28 cellular contexts compared by ENCODE assay signal in genomic region chr10:118948784-118949183, GRCh38.
DNase-seq lines count a peak whose midpoint lies in the region; ATAC-seq, FAIRE-seq and TF ChIP-seq lines count a peak whose summit lies in the region.
"Had no signal": no experiment of that assay in that cellular context is flagged by ENCODE, and none has a peak within 500 bp of the region (broad histone marks: within the 10 kb centered on the region; RNA-seq: fewer than 3 reads in every experiment).

No MANE protein-coding gene starts in this region.

- FAIRE-seq in keratinocyte (lab: Jason Lieb, UNC), result no peak
- FAIRE-seq: D721Med, GM19239, TTC549 had no signal

- no peaks in the 10 kb centered on the region for H3K36me3 Mint-ChIP-seq in type B pancreatic cell
- H3K36me3 Mint-ChIP-seq: activated naive CD4-positive, alpha-beta T cell treated with anti-CD3 and anti-CD28 coated beads, Interleukin-2, amount 50 U/mL, for 72 hours had no signal

- no peaks in the 10 kb centered on the region for H3K79me2 ChIP-seq in keratinocyte (ENCODE audit: control insufficient read depth, insufficient read depth, low read length)

- peak overlapping the region; percentile 29 for H2AFZ ChIP-seq in keratinocyte (ENCODE audit: control insufficient read depth, low read length)

- H3K9me3 Mint-ChIP-seq in type B pancreatic cell, result no peaks in the 10 kb centered on the region
- H3K9me3 Mint-ChIP-seq: activated naive CD4-positive, alpha-beta T cell treated with anti-CD3 and anti-CD28 coated beads, Interleukin-2, amount 50 U/mL, for 72 hours; activated T-helper 1 cell treated with anti-CD3 and anti-CD28 coated beads, Interleukin-12 subunit alpha, Interleukin-12 subunit beta, Interleukin-2, Interleukin-4 antibody, amounts not matched to agents 30 ng/mL and 10 ng/mL and 1 ng/mL, durations not matched to agents 14 hours and 24 hours and 36 hours; HFFc6 had no signal

- no peak overlapping the region for H3K27ac ChIP-seq in left ventricle myocardium inferior (replicated peaks)
- H3K27ac ChIP-seq in RWPE1, result 0 out of 2 replicates have a peak overlapping the region, but pooled peaks have one; percentile 17
- no peak overlapping the region for H3K27ac ChIP-seq in keratinocyte (ENCODE audit: control insufficient read depth, insufficient read depth, low read length)
- H3K27ac ChIP-seq: C4-2B, Peyer's patch, SJSA1 had no signal

- H3K4me3 Mint-ChIP-seq in type B pancreatic cell, result no peak overlapping the region
- H3K4me3 Mint-ChIP-seq: activated CD4-positive, alpha-beta T cell treated with anti-CD3 and anti-CD28 coated beads for 36 hours; activated T-helper 1 cell treated with anti-CD3 and anti-CD28 coated beads, Interleukin-12 subunit alpha, Interleukin-12 subunit beta, Interleukin-2, Interleukin-4 antibody, amounts not matched to agents 30 ng/mL and 10 ng/mL and 1 ng/mL, durations not matched to agents 14 hours and 24 hours and 36 hours; HFFc6 had no signal

- no peaks in the 10 kb centered on the region for H3K36me3 ChIP-seq in left ventricle myocardium inferior
- no peaks in the 10 kb centered on the region for H3K36me3 ChIP-seq in keratinocyte (ENCODE audit: control insufficient read depth in 2 of 2, extremely low read depth in 1 of 2, insufficient read depth in 2 of 2, low read length in 2 of 2)
- H3K36me3 ChIP-seq: Peyer's patch, SJSA1 had no signal

- no peak overlapping the region for H3K4me2 ChIP-seq in keratinocyte (ENCODE audit: control insufficient read depth, extremely low read depth, insufficient read depth, low read depth, low read length)

- TF ChIP-seq CTCF in left ventricle myocardium inferior (IDR thresholded peaks at IDR 0.05; ENCODE audit: borderline replicate concordance) (no peak), RWPE1 (conservative IDR thresholded peaks at IDR 0.05; ENCODE audit: low read depth) (no peak), keratinocyte (optimal IDR thresholded peaks at IDR 0.05 in 1 of 3, IDR thresholded peaks at IDR 0.05 in 1 of 3, conservative IDR thresholded peaks at IDR 0.05 in 1 of 3; ENCODE audit: extremely low read depth in 1 of 3, insufficient read depth in 2 of 3, low read length in 3 of 3) (no peak), type B pancreatic cell (conservative IDR thresholded peaks at IDR 0.05) (no peak)

- intact Hi-C loops in Right ventricle myocardium inferior (cut with DNase I) (no loop called here), left ventricle myocardium inferior (cut with micrococcal nuclease) (no loop called here)

- DNase-seq in Right ventricle myocardium inferior (ENCODE audit: missing footprints) (no peak), left ventricle myocardium inferior (no peak), RWPE1 (ENCODE audit: low spot score) (no peak), keratinocyte (ENCODE audit: low read depth, low spot score) (no peak), type B pancreatic cell (ENCODE audit: extremely low spot score, unreplicated experiment) (peak; percentile 48), HCEC 1CT (no peak), NCI-H1092 (lab: John Stamatoyannopoulos, UW) (no peak)
- no peak for DNase-seq in stimulated activated CD4-positive, alpha-beta T cell treated with anti-CD3 and anti-CD28 coated beads, Interleukin-4, amount 100 ng/mL, for 4 hours
- DNase-seq: activated CD4-positive, alpha-beta T cell treated with anti-CD3 and anti-CD28 coated beads for 36 hours; central memory CD4-positive, alpha-beta T cell; EL; HFFc6; IMR-90; mesenchymal stem cell; NCI-H1105; NCI-H2081 treated with DMSO at 0.1 percent for 48 hours; occipital lobe; Peyer's patch; stimulated activated CD4-positive, alpha-beta T cell treated with anti-CD3 and anti-CD28 coated beads, Interleukin-4, amount 100 ng/mL, for 1 hour; stimulated activated naive CD4-positive, alpha-beta T cell treated with Interleukin-2 at 50 U/mL for 16 hours; T-helper 1 cell had no signal

- dilution Hi-C loops in keratinocyte (cut with MboI; ENCODE audit: extremely low pct_ligation_motif_present, low sequenced_read_pairs), result no loop called here

- H3K27me3 Mint-ChIP-seq in type B pancreatic cell, result peaks cover 2% of the 10 kb centered on the region

- POLR2A ChIA-PET in RWPE1 (lab: Yijun Ruan, JAX; ENCODE audit: low non-redundant PET), result interaction anchor here (1.3 kb wide), 1 partner anchor 81 kb away, joined by 3 read pairs; the partner anchor contains the start of gene NANOS1

- no peaks in the 10 kb centered on the region for H3K9me1 ChIP-seq in keratinocyte (ENCODE audit: control insufficient read depth, extremely low read depth, insufficient read depth, low read length)

- no peaks in the 10 kb centered on the region for H4K20me1 ChIP-seq in keratinocyte (ENCODE audit: control insufficient read depth, extremely low read depth, insufficient read depth, low read length)

- H3K9ac ChIP-seq in keratinocyte (ENCODE audit: control insufficient read depth, extremely low read depth, insufficient read depth, low read length), result no peak overlapping the region

- H3K27me3 ChIP-seq in left ventricle myocardium inferior (ENCODE audit: low read depth) (no peaks in the 10 kb centered on the region), keratinocyte (ENCODE audit: control insufficient read depth, extremely low read depth, insufficient read depth, low read length) (no peaks in the 10 kb centered on the region)
- H3K27me3 ChIP-seq: Peyer's patch, SJSA1 had no signal

- H3K27ac Mint-ChIP-seq in type B pancreatic cell, result no peak overlapping the region
- H3K27ac Mint-ChIP-seq: activated CD4-positive, alpha-beta T cell treated with anti-CD3 and anti-CD28 coated beads for 36 hours; activated naive CD4-positive, alpha-beta T cell treated with anti-CD3 and anti-CD28 coated beads, Interleukin-2, amount 50 U/mL, for 72 hours; activated T-helper 1 cell treated with anti-CD3 and anti-CD28 coated beads, Interleukin-12 subunit alpha, Interleukin-12 subunit beta, Interleukin-2, Interleukin-4 antibody, amounts not matched to agents 30 ng/mL and 10 ng/mL and 1 ng/mL, durations not matched to agents 14 hours and 24 hours and 36 hours; HFFc6 had no signal

- H3K9me3 ChIP-seq in left ventricle myocardium inferior (replicated peaks) (no peaks in the 10 kb centered on the region), keratinocyte (ENCODE audit: control insufficient read depth, low read depth, low read length) (no peaks in the 10 kb centered on the region)
- H3K9me3 ChIP-seq: Peyer's patch, SJSA1 had no signal

- ATAC-seq in Right ventricle myocardium inferior, result peak; percentile 64
- ATAC-seq: activated CD4-positive, alpha-beta T cell treated with anti-CD3 and anti-CD28 coated beads for 36 hours; activated naive CD4-positive, alpha-beta T cell treated with anti-CD3 and anti-CD28 coated beads, Interleukin-2, amount 50 U/mL, for 72 hours had no signal

- CTCF ChIA-PET in RWPE1 (lab: Yijun Ruan, JAX), result interaction anchor here (0.6 kb wide), 2 partner anchors 10 to 20 kb away, joined by 3 read pairs; no protein-coding TSS in a partner anchor

- H3K4me1 ChIP-seq in left ventricle myocardium inferior (peaks cover 41% of the 10 kb centered on the region), keratinocyte (ENCODE audit: control insufficient read depth, extremely low read depth, insufficient read depth, low read length) (peaks cover 17% of the 10 kb centered on the region)
- H3K4me1 ChIP-seq: Peyer's patch, SJSA1 had no signal

- peaks cover 19% of the 10 kb centered on the region for H3K4me1 Mint-ChIP-seq in type B pancreatic cell (ENCODE audit: unreplicated experiment)
- H3K4me1 Mint-ChIP-seq: activated CD4-positive, alpha-beta T cell treated with anti-CD3 and anti-CD28 coated beads for 36 hours had no signal

- H3K4me3 ChIP-seq in left ventricle myocardium inferior (no peak overlapping the region), keratinocyte (ENCODE audit: control insufficient read depth in 2 of 3, extremely low read depth in 1 of 3, insufficient read depth in 2 of 3, low read depth in 1 of 3, low read length in 3 of 3) (no peak overlapping the region)
- H3K4me3 ChIP-seq: Peyer's patch, SJSA1 had no signal
